Comparison of ENCODE assay signal across 20 cellular contexts in genomic region chr13:37418490-37418889, GRCh38.
DNase-seq lines count a peak whose midpoint lies in the region; ATAC-seq and TF ChIP-seq lines count a peak whose summit lies in the region.
"Had no signal": no experiment of that assay in that cellular context is flagged by ENCODE, and none has a peak within 500 bp of the region (broad histone marks: within the 10 kb centered on the region; RNA-seq: fewer than 3 reads in every experiment).

No MANE protein-coding gene starts in this region.

- H3K27ac ChIP-seq in osteoblast (ENCODE audit: low read depth, low read length) = peak overlapping the region; percentile 26
- H3K27ac ChIP-seq: C4-2B, RWPE1 had no signal

- H3K4me1 ChIP-seq in osteoblast (ENCODE audit: insufficient read depth, low read length) = peaks cover 3% of the 10 kb centered on the region

- no peak overlapping the region for H2AFZ ChIP-seq in osteoblast (ENCODE audit: low read length)

- no peak overlapping the region for H3K4me2 ChIP-seq in osteoblast (ENCODE audit: insufficient read depth, low read length)

- H4K20me1 ChIP-seq in osteoblast (ENCODE audit: insufficient read depth, low read length) = no peaks in the 10 kb centered on the region

- DNase-seq in AG10803 (ENCODE audit: low read depth) (peak; percentile 56), amniotic epithelial cell (ENCODE audit: low read depth) (peak; percentile 81), fibroblast of peridontal ligament (ENCODE audit: extremely low read depth) (peak; percentile 88), osteoblast (ENCODE audit: insufficient read length, low spot score, missing footprints) (no peak), NAMALWA (ENCODE audit: low spot score) (no peak)
- DNase-seq: AML-193, DMS79 treated with DMSO at 0.1 percent for 48 hours, H7, Kasumi-1, MM.1S, NCI-H1092 treated with DMSO at 0.1 percent for 48 hours, NCI-H146, NCI-H2029 treated with DMSO at 0.1 percent for 48 hours, NCI-H2171, NCI-H526, PC-3 had no signal

- H3K79me2 ChIP-seq in osteoblast (ENCODE audit: insufficient read depth, low read length) = no peaks in the 10 kb centered on the region

- TF ChIP-seq CTCF in AG10803 (conservative IDR thresholded peaks at IDR 0.05; ENCODE audit: low read length) (no peak), osteoblast (IDR thresholded peaks at IDR 0.05; ENCODE audit: extremely low read depth, low read depth, low read length) (no peak)

- H3K4me3 ChIP-seq in AG10803 (ENCODE audit: low read length) (no peak overlapping the region), osteoblast (ENCODE audit: insufficient read depth, low read length) (no peak overlapping the region)

- no peaks in the 10 kb centered on the region for H3K9me3 ChIP-seq in osteoblast (ENCODE audit: low read depth, low read length)

- H3K27me3 ChIP-seq in osteoblast (ENCODE audit: insufficient read depth, low read length) = no peaks in the 10 kb centered on the region

- ATAC-seq in HG03108 (IDR thresholded peaks at IDR 0.05; ENCODE audit: unreplicated experiment) (no peak), GM19035 (IDR thresholded peaks at IDR 0.05; ENCODE audit: unreplicated experiment) (no peak)
- ATAC-seq: PC-3 had no signal

- H3K36me3 ChIP-seq in osteoblast (ENCODE audit: insufficient read depth, low read length) = no peaks in the 10 kb centered on the region

Comparison
In these comparisons a context has a peak if more than half of its experiments do, and no peak if none do; other contexts are left out.
1. DNase-seq: peak in AG10803 (single experiment), amniotic epithelial cell (single experiment) and fibroblast of peridontal ligament (single experiment); none in osteoblast (single experiment) and NAMALWA (single experiment).